ENCODE assay signal across 1 cellular context in the genomic region with DNA sequence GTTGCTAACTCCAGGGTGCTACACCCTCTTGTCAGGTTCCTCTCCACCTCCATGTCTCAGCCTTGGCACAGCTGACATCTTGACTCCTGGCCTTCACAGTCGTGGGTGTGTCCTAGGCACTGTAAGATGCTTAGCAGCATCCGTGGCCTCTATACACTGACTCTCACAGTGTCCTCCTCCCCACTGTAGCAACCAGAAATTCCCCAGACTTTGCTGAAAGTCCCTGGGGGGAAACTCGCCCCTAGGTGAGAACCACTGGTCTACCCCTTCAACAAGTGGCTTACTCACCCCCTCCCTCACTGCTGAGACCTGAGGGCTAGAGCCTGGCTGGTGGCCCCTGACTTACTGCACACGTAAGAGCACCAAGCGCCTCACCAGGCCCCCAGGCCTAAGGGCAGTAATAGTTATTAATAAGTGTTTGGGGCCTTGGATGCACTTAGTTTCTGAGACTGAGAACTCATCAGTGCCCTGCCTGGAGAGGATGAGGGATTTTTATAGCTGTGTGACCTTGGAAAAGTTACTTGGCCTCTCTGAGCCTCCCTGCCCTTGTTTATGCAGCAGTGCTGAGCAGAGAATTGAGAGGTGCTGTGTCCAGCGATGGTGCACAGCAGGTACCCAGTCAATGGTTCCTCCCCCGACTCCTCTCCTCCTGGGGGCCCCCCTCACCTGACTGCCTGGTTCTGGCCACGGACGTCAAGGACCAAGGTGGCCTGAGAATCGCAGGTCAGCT.
A peak's percentile ranks its signal among the peaks of the same experiment; 100 is the strongest.
TF ChIP-seq lines count a peak whose summit lies in the region.

No MANE protein-coding gene starts in this region.

TF ChIP-seq in GM12878, 131 proteins besides CTCF, POLR2A, EP300 and RAD21 (continued from another document):
- TF ChIP-seq, protein P1, sequence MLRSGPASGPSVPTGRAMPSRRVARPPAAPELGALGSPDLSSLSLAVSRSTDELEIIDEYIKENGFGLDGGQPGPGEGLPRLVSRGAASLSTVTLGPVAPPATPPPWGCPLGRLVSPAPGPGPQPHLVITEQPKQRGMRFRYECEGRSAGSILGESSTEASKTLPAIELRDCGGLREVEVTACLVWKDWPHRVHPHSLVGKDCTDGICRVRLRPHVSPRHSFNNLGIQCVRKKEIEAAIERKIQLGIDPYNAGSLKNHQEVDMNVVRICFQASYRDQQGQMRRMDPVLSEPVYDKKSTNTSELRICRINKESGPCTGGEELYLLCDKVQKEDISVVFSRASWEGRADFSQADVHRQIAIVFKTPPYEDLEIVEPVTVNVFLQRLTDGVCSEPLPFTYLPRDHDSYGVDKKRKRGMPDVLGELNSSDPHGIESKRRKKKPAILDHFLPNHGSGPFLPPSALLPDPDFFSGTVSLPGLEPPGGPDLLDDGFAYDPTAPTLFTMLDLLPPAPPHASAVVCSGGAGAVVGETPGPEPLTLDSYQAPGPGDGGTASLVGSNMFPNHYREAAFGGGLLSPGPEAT (IDR thresholded peaks at IDR 0.05; ENCODE audit: low read depth) = peak; percentile 25; the same call in 1 of the 2 replicates
- TF ChIP-seq SMC3 (IDR thresholded peaks at IDR 0.05; ENCODE audit: borderline replicate concordance, low read length) (no peak), FOXM1 (IDR thresholded peaks at IDR 0.05; ENCODE audit: low read depth, low read length) (no peak), ZNF384 (IDR thresholded peaks at IDR 0.05; ENCODE audit: borderline replicate concordance, low read depth, low read length) (no peak), IKZF1 (conservative IDR thresholded peaks at IDR 0.05) (peak; percentile 35; the same call in 1 of the 2 replicates), TARDBP (IDR thresholded peaks at IDR 0.05; ENCODE audit: borderline replicate concordance) (no peak), LARP7 (IDR thresholded peaks at IDR 0.05) (no peak), WRNIP1 (IDR thresholded peaks at IDR 0.05; ENCODE audit: borderline replicate concordance, low read depth, low read length) (no peak), MTA2 (IDR thresholded peaks at IDR 0.05; ENCODE audit: low read depth) (peak; percentile 40; the same call in 1 of the 2 replicates), TCF12 (IDR thresholded peaks at IDR 0.05; ENCODE audit: low read depth, low read length) (no peak), NR2F1 (conservative IDR thresholded peaks at IDR 0.05) (peak; percentile 24; the same call in 1 of the 2 replicates), ZNF217 (IDR thresholded peaks at IDR 0.05) (peak; percentile 79), ZNF24 (IDR thresholded peaks at IDR 0.05) (no peak), RB1 (IDR thresholded peaks at IDR 0.05; ENCODE audit: borderline replicate concordance) (no peak), MYB (IDR thresholded peaks at IDR 0.05; ENCODE audit: borderline replicate concordance, low read depth, low read length) (no peak)
- TF ChIP-seq, protein P2, sequence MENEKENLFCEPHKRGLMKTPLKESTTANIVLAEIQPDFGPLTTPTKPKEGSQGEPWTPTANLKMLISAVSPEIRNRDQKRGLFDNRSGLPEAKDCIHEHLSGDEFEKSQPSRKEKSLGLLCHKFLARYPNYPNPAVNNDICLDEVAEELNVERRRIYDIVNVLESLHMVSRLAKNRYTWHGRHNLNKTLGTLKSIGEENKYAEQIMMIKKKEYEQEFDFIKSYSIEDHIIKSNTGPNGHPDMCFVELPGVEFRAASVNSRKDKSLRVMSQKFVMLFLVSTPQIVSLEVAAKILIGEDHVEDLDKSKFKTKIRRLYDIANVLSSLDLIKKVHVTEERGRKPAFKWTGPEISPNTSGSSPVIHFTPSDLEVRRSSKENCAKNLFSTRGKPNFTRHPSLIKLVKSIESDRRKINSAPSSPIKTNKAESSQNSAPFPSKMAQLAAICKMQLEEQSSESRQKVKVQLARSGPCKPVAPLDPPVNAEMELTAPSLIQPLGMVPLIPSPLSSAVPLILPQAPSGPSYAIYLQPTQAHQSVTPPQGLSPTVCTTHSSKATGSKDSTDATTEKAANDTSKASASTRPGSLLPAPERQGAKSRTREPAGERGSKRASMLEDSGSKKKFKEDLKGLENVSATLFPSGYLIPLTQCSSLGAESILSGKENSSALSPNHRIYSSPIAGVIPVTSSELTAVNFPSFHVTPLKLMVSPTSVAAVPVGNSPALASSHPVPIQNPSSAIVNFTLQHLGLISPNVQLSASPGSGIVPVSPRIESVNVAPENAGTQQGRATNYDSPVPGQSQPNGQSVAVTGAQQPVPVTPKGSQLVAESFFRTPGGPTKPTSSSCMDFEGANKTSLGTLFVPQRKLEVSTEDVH (IDR thresholded peaks at IDR 0.05; ENCODE audit: low read depth, partially characterized antibody) = no peak
TF ChIP-seq in GM12878: peak in this region for 9.
